27 cellular contexts compared by ENCODE assay signal in genomic region chr15:37359495-37360290, GRCh38.
"Had no signal": no experiment of that assay in that cellular context is flagged by ENCODE, and none has a peak within 500 bp of the region (broad histone marks: within the 10 kb centered on the region; RNA-seq: fewer than 3 reads in every experiment).

No MANE protein-coding gene starts in this region.

- ATAC-seq: activated CD4-positive, CD25-positive, alpha-beta regulatory T cell treated with anti-CD3 and anti-CD28 coated beads, Interleukin-2, amount 50 U/mL, for 24 hours; activated CD8-positive, alpha-beta T cell treated with anti-CD3 and anti-CD28 coated beads for 36 hours; activated naive CD8-positive, alpha-beta T cell treated with anti-CD3 and anti-CD28 coated beads, Interleukin-2, amount 50 U/mL, for 24 hours; activated T-cell treated with anti-CD3 and anti-CD28 coated beads, Interleukin-2, amount 50 U/mL, for 4 hours; effector memory CD8-positive, alpha-beta T cell; gastroesophageal sphincter; T-helper 17 cell had no signal

- H3K36me3 ChIP-seq: adrenal gland, ascending aorta, breast epithelium, cardiac muscle cell, esophagus squamous epithelium, gastroesophageal sphincter, WERI-Rb-1 had no signal

- H3K27ac ChIP-seq: adrenal gland, ascending aorta, breast epithelium, cardiac muscle cell, coronary artery, epithelial cell of prostate, esophagus squamous epithelium, gastroesophageal sphincter, WERI-Rb-1 had no signal

- H3K9me3 ChIP-seq: adrenal gland, ascending aorta, breast epithelium, esophagus squamous epithelium, gastroesophageal sphincter had no signal

- H3K27me3 ChIP-seq: adrenal gland, ascending aorta, breast epithelium, cardiac muscle cell, esophagus squamous epithelium, gastroesophageal sphincter had no signal

- DNase-seq: activated B cell treated with CpG ODN at 0.5 μM for 24 hours; activated CD4-positive, alpha-beta T cell treated with anti-CD3 and anti-CD28 coated beads for 48 hours; activated CD4-positive, alpha-beta T cell treated with anti-CD3 and anti-CD28 coated beads, Interleukin-2, amount 50 U/mL, for 1 hour; activated CD4-positive, alpha-beta T cell treated with anti-CD3 and anti-CD28 coated beads, Interleukin-2, amount 50 U/mL, for 48 hours; activated CD8-positive, alpha-beta memory T cell treated with anti-CD3 and anti-CD28 coated beads for 24 hours; activated CD8-positive, alpha-beta T cell treated with anti-CD3 and anti-CD28 coated beads for 36 hours; activated effector memory CD4-positive, alpha-beta T cell treated with anti-CD3 and anti-CD28 coated beads, Interleukin-2, amount 50 U/mL, for 16 hours; activated naive CD4-positive, alpha-beta T cell treated with anti-CD3 and anti-CD28 coated beads for 36 hours; activated naive CD8-positive, alpha-beta T cell treated with anti-CD3 and anti-CD28 coated beads for 36 hours; activated naive CD8-positive, alpha-beta T cell treated with anti-CD3 and anti-CD28 coated beads, Interleukin-2, amount 50 U/mL, for 24 hours; activated T-cell treated with anti-CD3 and anti-CD28 coated beads, Interleukin-2, amount 50 U/mL, for 4 hours; adrenal gland; effector CD4-positive, alpha-beta T cell; effector memory CD8-positive, alpha-beta T cell; esophagus squamous epithelium; foreskin melanocyte; T-helper 1 cell; T-helper 17 cell; T1000; WERI-Rb-1 had no signal

- H3K4me3 ChIP-seq: adrenal gland, ascending aorta, breast epithelium, cardiac muscle cell, coronary artery, esophagus squamous epithelium, gastroesophageal sphincter had no signal
